In the genomic region with DNA sequence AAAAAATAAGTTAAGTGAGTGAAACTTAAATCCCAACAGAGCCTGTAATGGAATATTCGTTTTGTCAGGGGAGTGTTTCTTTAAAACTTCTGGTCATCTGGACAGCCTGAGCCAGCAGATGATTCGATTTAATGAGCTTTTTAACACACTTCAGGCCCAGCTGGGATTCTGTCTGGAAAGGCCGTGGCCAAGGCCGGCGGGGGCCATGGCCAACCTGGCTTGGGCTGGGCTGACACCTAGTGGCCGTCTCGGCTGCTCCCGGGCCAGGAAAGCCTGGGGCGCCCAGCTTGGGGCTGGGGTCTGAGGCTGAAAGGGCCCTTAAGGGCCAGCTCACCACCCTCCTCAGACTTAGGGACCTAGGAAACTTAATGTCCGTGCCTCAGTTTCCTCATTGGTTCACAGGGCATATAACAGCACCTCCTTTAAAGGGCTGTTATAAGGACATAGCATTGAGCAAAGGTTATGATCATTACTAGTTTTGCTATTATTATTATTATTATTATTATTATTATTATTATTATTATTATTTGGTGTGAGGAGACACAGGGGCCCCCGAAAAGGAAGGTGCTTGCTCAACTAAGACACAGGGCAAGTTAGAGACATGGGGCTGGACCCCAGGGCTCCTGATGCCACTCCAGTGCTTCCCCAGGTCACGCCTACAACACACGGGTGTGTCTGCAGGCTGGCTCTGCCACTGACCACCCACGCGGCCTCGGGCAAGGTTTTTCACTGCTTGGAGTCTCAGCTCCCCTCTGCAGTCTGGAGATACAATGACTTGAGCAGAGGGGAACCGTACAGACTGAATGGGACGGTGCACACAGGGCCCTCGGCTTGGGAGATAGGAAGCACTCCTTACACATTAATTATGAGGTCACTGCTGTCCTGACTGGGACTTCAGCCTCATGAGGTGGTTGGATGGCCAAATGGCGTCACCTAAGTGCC, we compare ENCODE assay signal across 8 cellular contexts.
A peak's percentile ranks its signal among the peaks of the same experiment; 100 is the strongest.
DNase-seq lines count a peak whose midpoint lies in the region; ATAC-seq and TF ChIP-seq lines count a peak whose summit lies in the region.

No MANE protein-coding gene starts in this region.

- H3K4me3 ChIP-seq in brain microvascular endothelial cell (ENCODE audit: low read depth, low read length) (no peak overlapping the region), upper lobe of right lung (no peak overlapping the region)

- H3K36me3 ChIP-seq in brain microvascular endothelial cell (replicated peaks) (no peaks in the 10 kb centered on the region), upper lobe of right lung (peaks cover 63% of the 10 kb centered on the region)

- CTCF ChIA-PET in Calu3 (lab: Charles Lee): interaction anchor here (1.0 to 1.6 kb wide), 4 partner anchors 10 to 743 kb away, joined by 3 to 6 read pairs (median 4); no protein-coding TSS in a partner anchor

- intact Hi-C loops in Calu3 (cut with micrococcal nuclease; ENCODE audit: unreplicated experiment) (loop anchor here (2.0 to 10.0 kb wide), 2 partner anchors 278 to 744 kb away; partner anchors contain the start of gene DICER1), upper lobe of right lung (cut with DNase I) (no loop called here)

- no peaks in the 10 kb centered on the region for H3K4me1 ChIP-seq in upper lobe of right lung

- H3K9me3 Mint-ChIP-seq in Calu3 (ENCODE audit: low read depth, unreplicated experiment): no peaks in the 10 kb centered on the region

- BruUV-seq in Calu3 (replicated peaks; lab: Mats Ljungman, UMichigan): no TSS peak

- no peaks in the 10 kb centered on the region for H3K27me3 Mint-ChIP-seq in Calu3 (ENCODE audit: unreplicated experiment)

- DNase-seq in Calu3: peak; percentile 79
- peak; percentile 14 for DNase-seq in NCI-H1092 (lab: John Stamatoyannopoulos, UW)
- peak; percentile 27 for DNase-seq in brain microvascular endothelial cell
- DNase-seq in kidney tubule cell (ENCODE audit: low spot score): peak; percentile 60
- DNase-seq in upper lobe of right lung: no peak
- DNase-seq in activated CD4-positive, alpha-beta T cell treated with anti-CD3 and anti-CD28 coated beads for 1 hour: no peak
- DNase-seq in UCSD-AML1 (lab: John Stamatoyannopoulos, UW; ENCODE audit: unreplicated experiment): no peak
- DNase-seq in NCI-H1436 treated with DMSO at 0.1 percent for 48 hours (lab: John Stamatoyannopoulos, UW): no peak

- H3K4me1 Mint-ChIP-seq in Calu3 (ENCODE audit: low read depth, unreplicated experiment): peaks cover 4% of the 10 kb centered on the region

- no peaks in the 10 kb centered on the region for H3K9me3 ChIP-seq in upper lobe of right lung

- in situ Hi-C loops in brain microvascular endothelial cell (cut with HindIII; ENCODE audit: low pct_ligation_motif_present, low sequenced_read_pairs): no loop called here

- ATAC-seq in upper lobe of right lung: peak; percentile 61

- H3K27me3 ChIP-seq in brain microvascular endothelial cell (replicated peaks): no peaks in the 10 kb centered on the region
- H3K27me3 ChIP-seq in upper lobe of right lung: no peaks in the 10 kb centered on the region

- TF ChIP-seq CTCF in Calu3 (IDR thresholded peaks at IDR 0.05; ENCODE audit: unreplicated experiment): peak; percentile 89
- peak; percentile 94 for TF ChIP-seq CTCF in brain microvascular endothelial cell (IDR thresholded peaks at IDR 0.05; ENCODE audit: low read depth, low read length, missing control alignments)
- TF ChIP-seq CTCF in upper lobe of right lung (IDR thresholded peaks at IDR 0.05): peak; percentile 55

- no peak overlapping the region for H3K4me3 Mint-ChIP-seq in Calu3 (ENCODE audit: low read depth, unreplicated experiment)

- H3K27ac Mint-ChIP-seq in Calu3 (ENCODE audit: unreplicated experiment): no peak overlapping the region

- H3K27ac ChIP-seq in brain microvascular endothelial cell: no peak overlapping the region
- no peak overlapping the region for H3K27ac ChIP-seq in upper lobe of right lung

- peaks cover 3% of the 10 kb centered on the region for H3K36me3 Mint-ChIP-seq in Calu3 (ENCODE audit: insufficient read depth, unreplicated experiment)

Comparison
In these comparisons a context has a peak if more than half of its experiments do, and no peak if none do; other contexts are left out.
1. DNase-seq: peak in Calu3 (single experiment), NCI-H1092 (single experiment), brain microvascular endothelial cell (single experiment) and kidney tubule cell (single experiment); none in upper lobe of right lung (single experiment), activated CD4-positive, alpha-beta T cell treated with anti-CD3 and anti-CD28 coated beads for 1 hour (single experiment), UCSD-AML1 (single experiment) and NCI-H1436 treated with DMSO at 0.1 percent for 48 hours (single experiment).
2. Peak in every context shown above with its lines, with median percentiles within 50 percentile points of each other: CTCF ChIP-seq.